ENCODE assay signal across 8 cellular contexts in the genomic region with DNA sequence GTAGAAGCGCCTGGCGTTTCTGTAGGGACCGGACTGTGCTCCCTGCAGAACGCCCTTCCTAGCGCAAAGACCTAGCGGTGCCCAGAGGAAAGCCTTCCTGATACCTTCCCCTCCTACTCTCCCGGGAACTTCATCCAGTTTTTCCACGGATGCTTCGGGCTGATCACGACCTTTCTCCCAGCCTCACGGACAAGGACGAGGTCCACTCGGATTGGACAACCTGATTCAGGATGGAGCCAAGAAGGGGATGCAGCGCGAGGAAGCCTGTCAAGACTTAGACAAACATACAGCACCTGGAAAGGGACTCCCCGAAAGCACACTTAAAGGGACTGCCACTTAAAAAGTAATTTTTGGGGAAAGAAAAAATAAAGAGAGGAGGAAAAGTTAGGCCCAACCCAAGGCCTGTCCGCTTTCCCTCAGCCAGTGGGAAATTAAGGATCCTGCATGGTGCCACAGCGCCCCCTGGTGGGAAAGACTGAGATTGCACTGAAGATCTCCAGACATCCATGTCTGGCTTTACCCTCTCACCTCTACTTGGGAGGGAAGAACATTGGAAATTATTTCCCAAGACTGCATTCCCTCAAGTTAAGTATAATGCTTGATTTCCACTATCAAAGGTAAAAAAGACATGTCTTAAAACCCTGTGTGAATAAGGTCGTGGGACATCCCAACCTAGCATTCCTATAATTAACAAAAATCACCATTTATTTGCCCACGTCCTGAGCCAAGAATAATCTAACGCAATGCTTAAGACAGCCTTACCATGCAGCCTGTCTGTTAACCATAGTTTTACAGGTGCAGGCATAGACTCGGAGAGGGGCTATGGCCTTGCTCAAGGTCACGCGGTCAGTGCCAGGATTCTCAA. TPM values are rescaled to one million over a fixed set of nuclear protein-coding genes. Genes with fewer than 3 reads are reported as not detected.
A peak's percentile ranks its signal among the peaks of the same experiment; 100 is the strongest.
DNase-seq lines count a peak whose midpoint lies in the region; ATAC-seq and TF ChIP-seq lines count a peak whose summit lies in the region.

No MANE protein-coding gene starts in this region.

- no peak overlapping the region for H3K27ac ChIP-seq in Panc1 (ENCODE audit: low read length)
- H3K27ac ChIP-seq in gastroesophageal sphincter, result no peak overlapping the region
- no peak overlapping the region for H3K27ac ChIP-seq in trophoblast cell (ENCODE audit: low read depth, low read length)
- no peak overlapping the region for H3K27ac ChIP-seq in upper lobe of right lung

- no peak overlapping the region for H4K12ac ChIP-seq in trophoblast cell (ENCODE audit: low read depth, low read length)

- TF ChIP-seq CTCF in CD14-positive monocyte (IDR thresholded peaks at IDR 0.05), result peak; percentile 99
- peak; percentile 97 for TF ChIP-seq CTCF in Panc1 (IDR thresholded peaks at IDR 0.05)
- TF ChIP-seq CTCF in gastroesophageal sphincter (IDR thresholded peaks at IDR 0.05), result peak; percentile 90 to 98 (median 96)
- TF ChIP-seq CTCF in upper lobe of right lung (IDR thresholded peaks at IDR 0.05), result peak; percentile 98

- no peak overlapping the region for H3K4me3 Mint-ChIP-seq in CD14-positive monocyte
- no peak overlapping the region for H3K4me3 Mint-ChIP-seq in activated T-helper 2 cell treated with anti-CD3 and anti-CD28 coated beads, Interferon-gamma antibody, Interleukin-2, Interleukin-4, amounts not matched to agents 10 μg/mL and 5 μg/mL and 100 μg/mL, durations not matched to agents 14 hours and 24 hours and 36 hours (ENCODE audit: low read depth)

- intact Hi-C loops in CD14-positive monocyte (cut with micrococcal nuclease), result loop anchor here (2.0 to 5.0 kb wide), 3 partner anchors 560 to 720 kb away; no protein-coding TSS in a partner anchor
- intact Hi-C loops in Panc1 (cut with micrococcal nuclease; ENCODE audit: unreplicated experiment), result no loop called here
- intact Hi-C loops in activated T-helper 2 cell treated with anti-CD3 and anti-CD28 coated beads, Interferon-gamma antibody, Interleukin-2, Interleukin-4, amounts not matched to agents 10 μg/mL and 5 μg/mL and 100 μg/mL, durations not matched to agents 14 hours and 24 hours and 36 hours (cut with micrococcal nuclease), result loop anchor here (1.0 to 5.0 kb wide), 2 partner anchors 560 to 719 kb away; no protein-coding TSS in a partner anchor
- intact Hi-C loops in upper lobe of right lung (cut with DNase I), result no loop called here

- H4K91ac ChIP-seq in trophoblast cell (ENCODE audit: low read depth, low read length), result no peak overlapping the region

- 0 out of 2 replicates have a peak, but pooled peaks cover 2% of the 10 kb centered on the region for H3K27me3 ChIP-seq in Panc1 (ENCODE audit: control insufficient read depth, insufficient read depth, low read length)
- H3K27me3 ChIP-seq in gastroesophageal sphincter, result no peaks in the 10 kb centered on the region
- H3K27me3 ChIP-seq in trophoblast cell (ENCODE audit: insufficient read depth, low read length), result no peaks in the 10 kb centered on the region
- no peaks in the 10 kb centered on the region for H3K27me3 ChIP-seq in upper lobe of right lung

- no peaks in the 10 kb centered on the region for H3K79me2 ChIP-seq in trophoblast cell (ENCODE audit: control insufficient read depth, insufficient read depth, low read length, poor library complexity)

- no peak overlapping the region for H2AFZ ChIP-seq in trophoblast cell (ENCODE audit: insufficient read depth, low read length, poor library complexity)

- no peaks in the 10 kb centered on the region for H3K79me1 ChIP-seq in trophoblast cell (ENCODE audit: low read length)

- no peak overlapping the region for H2BK120ac ChIP-seq in trophoblast cell (ENCODE audit: insufficient read depth, low read length, poor library complexity)

- peaks cover 0 to 1% (median 0%) of the 10 kb centered on the region in 3 donors for H3K27me3 Mint-ChIP-seq in CD14-positive monocyte (ENCODE audit: low read depth in 3 of 3)
- H3K27me3 Mint-ChIP-seq in activated T-helper 2 cell treated with anti-CD3 and anti-CD28 coated beads, Interferon-gamma antibody, Interleukin-2, Interleukin-4, amounts not matched to agents 10 μg/mL and 5 μg/mL and 100 μg/mL, durations not matched to agents 14 hours and 24 hours and 36 hours (ENCODE audit: low read depth), result no peaks in the 10 kb centered on the region

- no peak overlapping the region for H3K18ac ChIP-seq in trophoblast cell (ENCODE audit: low read length)

- H2AK5ac ChIP-seq in trophoblast cell (ENCODE audit: low read length), result peak overlapping the region; percentile 5

- no TSS peak for BruUV-seq in Panc1 (replicated peaks; lab: Mats Ljungman, UMichigan)

- ATAC-seq in Panc1 (peak; percentile 70; the same call in 1 of the 2 replicates), gastroesophageal sphincter (peak; percentile 46), upper lobe of right lung (peak; percentile 83), HG02884 (IDR thresholded peaks at IDR 0.05; ENCODE audit: unreplicated experiment) (no peak)

- H3K4ac ChIP-seq in trophoblast cell (ENCODE audit: low read depth, low read length), result no peak overlapping the region

- 54 to 72% methylated on average over 5 to 19 of the region's 24 CpGs for WGBS in gastroesophageal sphincter (ENCODE audit: low coverage in 1 of 2), 2 donors
- WGBS in trophoblast cell (ENCODE audit: extremely low coverage, insufficient coverage, insufficient read length), result no CpG with 5 or more reads among the region's 24 CpGs

- peaks cover 9% of the 10 kb centered on the region for H3K4me1 Mint-ChIP-seq in CD14-positive monocyte
- no peaks in the 10 kb centered on the region for H3K4me1 Mint-ChIP-seq in activated T-helper 2 cell treated with anti-CD3 and anti-CD28 coated beads, Interferon-gamma antibody, Interleukin-2, Interleukin-4, amounts not matched to agents 10 μg/mL and 5 μg/mL and 100 μg/mL, durations not matched to agents 14 hours and 24 hours and 36 hours (ENCODE audit: low read depth)

- no peak overlapping the region for H2BK12ac ChIP-seq in trophoblast cell (ENCODE audit: low read length)

- H3K4me3 ChIP-seq in Panc1 (ENCODE audit: low read depth in 2 of 2, low read length in 2 of 2), result no peak overlapping the region
- H3K4me3 ChIP-seq in gastroesophageal sphincter, result no peak overlapping the region
- H3K4me3 ChIP-seq in trophoblast cell (ENCODE audit: low read depth, low read length), result no peak overlapping the region
- H3K4me3 ChIP-seq in upper lobe of right lung, result no peak overlapping the region

- H3K4me1 ChIP-seq in Panc1 (ENCODE audit: control insufficient read depth, insufficient read depth, low read length), result no peaks in the 10 kb centered on the region
- peaks cover 0 to 3% (median 0%) of the 10 kb centered on the region in 3 donors for H3K4me1 ChIP-seq in gastroesophageal sphincter
- peaks cover 3% of the 10 kb centered on the region in 2 experiments for H3K4me1 ChIP-seq in trophoblast cell (ENCODE audit: control insufficient read depth in 1 of 2, insufficient read depth in 2 of 2, low read length in 2 of 2)
- peaks cover 28% of the 10 kb centered on the region for H3K4me1 ChIP-seq in upper lobe of right lung

- no peak for TF ChIP-seq EP300 in gastroesophageal sphincter (IDR thresholded peaks at IDR 0.05)

- H3K23ac ChIP-seq in trophoblast cell (ENCODE audit: low read length), result no peak overlapping the region

- in situ Hi-C loops in Panc1 (cut with HindIII; ENCODE audit: low pct_unique_long_range_greater_than_20kb, low sequenced_read_pairs), result no loop called here

- H3K9me3 ChIP-seq in Panc1 (ENCODE audit: control insufficient read depth, insufficient read depth, low read depth, low read length), result no peaks in the 10 kb centered on the region
- H3K9me3 ChIP-seq in gastroesophageal sphincter, result no peaks in the 10 kb centered on the region
- no peaks in the 10 kb centered on the region for H3K9me3 ChIP-seq in trophoblast cell (ENCODE audit: insufficient read depth, low read depth, low read length)
- no peaks in the 10 kb centered on the region for H3K9me3 ChIP-seq in upper lobe of right lung

- H3K14ac ChIP-seq in trophoblast cell (ENCODE audit: low read length), result no peak overlapping the region

- peak overlapping the region; percentile 39 for H4K8ac ChIP-seq in trophoblast cell (ENCODE audit: low read depth, low read length)

- TF ChIP-seq POLR2A in gastroesophageal sphincter (IDR thresholded peaks at IDR 0.05), result no peak

- no peaks in the 10 kb centered on the region for H3K36me3 Mint-ChIP-seq in CD14-positive monocyte
- no peaks in the 10 kb centered on the region for H3K36me3 Mint-ChIP-seq in activated T-helper 2 cell treated with anti-CD3 and anti-CD28 coated beads, Interferon-gamma antibody, Interleukin-2, Interleukin-4, amounts not matched to agents 10 μg/mL and 5 μg/mL and 100 μg/mL, durations not matched to agents 14 hours and 24 hours and 36 hours (ENCODE audit: low read depth)

- no peak overlapping the region for H3K4me2 ChIP-seq in trophoblast cell (ENCODE audit: low read length)

- peaks cover 0 to 2% (median 0%) of the 10 kb centered on the region in 7 donors for H3K9me3 Mint-ChIP-seq in CD14-positive monocyte
- no peaks in the 10 kb centered on the region for H3K9me3 Mint-ChIP-seq in activated T-helper 2 cell treated with anti-CD3 and anti-CD28 coated beads, Interferon-gamma antibody, Interleukin-2, Interleukin-4, amounts not matched to agents 10 μg/mL and 5 μg/mL and 100 μg/mL, durations not matched to agents 14 hours and 24 hours and 36 hours

- no peak overlapping the region for H3K9ac ChIP-seq in trophoblast cell (ENCODE audit: low read length)

- no peak overlapping the region for H2BK5ac ChIP-seq in trophoblast cell (ENCODE audit: low read depth, low read length, poor library complexity)

- DNase-seq in CD14-positive monocyte (ENCODE audit: low spot score) (peak; percentile 65), H4 (ENCODE audit: low spot score) (peak; percentile 37), Panc1 (ENCODE audit: low read depth, low spot score) (peak; percentile 54), trophoblast cell (peak; percentile 50 to 82), upper lobe of right lung (peak; percentile 80)
- peak; percentile 41 for DNase-seq in activated T-helper 2 cell treated with anti-CD3 and anti-CD28 coated beads, Interferon-gamma antibody, Interleukin-2, Interleukin-4, amounts not matched to agents 10 μg/mL and 5 μg/mL and 100 μg/mL, durations not matched to agents 14 hours and 24 hours and 36 hours (ENCODE audit: low spot score)

- CTCF ChIA-PET in Panc1 (lab: Charles Lee), result no interaction called here

- peak overlapping the region in 1 of 7 donors; percentile 4 for H3K27ac Mint-ChIP-seq in CD14-positive monocyte
- no peak overlapping the region for H3K27ac Mint-ChIP-seq in activated T-helper 2 cell treated with anti-CD3 and anti-CD28 coated beads, Interferon-gamma antibody, Interleukin-2, Interleukin-4, amounts not matched to agents 10 μg/mL and 5 μg/mL and 100 μg/mL, durations not matched to agents 14 hours and 24 hours and 36 hours

- POLR2A ChIA-PET in Panc1 (lab: Charles Lee), result no interaction called here

- no peaks in the 10 kb centered on the region for H3K36me3 ChIP-seq in Panc1 (ENCODE audit: control insufficient read depth, insufficient read depth, low read length)
- H3K36me3 ChIP-seq in gastroesophageal sphincter, result no peaks in the 10 kb centered on the region
- no peaks in the 10 kb centered on the region for H3K36me3 ChIP-seq in trophoblast cell (ENCODE audit: control insufficient read depth in 1 of 2, insufficient read depth in 2 of 2, low read length in 2 of 2)
- no peaks in the 10 kb centered on the region for H3K36me3 ChIP-seq in upper lobe of right lung

RNA-seq across cellular contexts. Expression of gene COPS8, which starts 13.4 kb away (rescaled TPM):
- 10 to 100 TPM; 36.4 to 39.2 TPM for polyA plus RNA-seq in CD14-positive monocyte
- 184 and 217 TPM in 2 replicates for total RNA-seq in H4 (2014; rRNA removed; shearing (Covaris generic))
- total RNA-seq in Panc1 (2021; ENCODE audit: unreplicated experiment) (57.9 TPM), gastroesophageal sphincter (100 to 1,000 TPM; 108 to 158 (median 120) TPM), upper lobe of right lung (40.9 TPM)
- 49.4 TPM for polyA plus RNA-seq in Panc1 (2012; ENCODE audit: insufficient read length)
- 58.8 and 63.8 TPM in 2 replicates for total RNA-seq in activated T-helper 2 cell treated with anti-CD3 and anti-CD28 coated beads, Interferon-gamma antibody, Interleukin-2, Interleukin-4, amounts not matched to agents 10 μg/mL and 5 μg/mL and 100 μg/mL, durations not matched to agents 14 hours and 24 hours and 36 hours
- polyA plus RNA-seq in trophoblast cell (2013), result 29.9 and 33.6 TPM in 2 replicates

Comparison
In these comparisons a context has a peak if more than half of its experiments do, and no peak if none do; other contexts are left out.
1. intact Hi-C loops: an anchor here in CD14-positive monocyte (2.0 to 5.0 kb wide) and activated T-helper 2 cell treated with anti-CD3 and anti-CD28 coated beads, Interferon-gamma antibody, Interleukin-2, Interleukin-4, amounts not matched to agents 10 μg/mL and 5 μg/mL and 100 μg/mL, durations not matched to agents 14 hours and 24 hours and 36 hours (1.0 to 5.0 kb wide); none called in Panc1 and upper lobe of right lung.